In genomic region chr2:240921319-240922233, GRCh38 we compare ENCODE assay signal across 8 cellular contexts. TPM values are rescaled to one million over a fixed set of nuclear protein-coding genes. Genes with fewer than 3 reads are reported as not detected.
A peak's percentile ranks its signal among the peaks of the same experiment; 100 is the strongest.
DNase-seq lines count a peak whose midpoint lies in the region; ATAC-seq and TF ChIP-seq lines count a peak whose summit lies in the region.

No MANE protein-coding gene starts in this region.

- TF ChIP-seq RAD21 in HCT116 (IDR thresholded peaks at IDR 0.05; ENCODE audit: low read depth): no peak

- peaks cover 1% of the 10 kb centered on the region for H3K27me3 Mint-ChIP-seq in activated CD4-positive, alpha-beta memory T cell treated with anti-CD3 and anti-CD28 coated beads, Interleukin-2, amount 10 ng/mL, durations not matched to agents 7 days and 5 days

- intact Hi-C loops in HCT116 (cut with micrococcal nuclease): no loop called here
- intact Hi-C loops in heart left ventricle (cut with DNase I): no loop called here

- no peaks in the 10 kb centered on the region for H4K20me1 ChIP-seq in HCT116 (ENCODE audit: insufficient read depth)

- RAD21 ChIA-PET in HCT116 (lab: Charles Lee; ENCODE audit: low non-redundant PET in 1 of 2, low total read pairs in 2 of 2, uncharacterized antibody in 2 of 2, unreplicated experiment in 2 of 2): no interaction called here

- H3K4me3 Mint-ChIP-seq in activated CD4-positive, alpha-beta memory T cell treated with anti-CD3 and anti-CD28 coated beads, Interleukin-2, amount 10 ng/mL, durations not matched to agents 7 days and 5 days: no peak overlapping the region

- no peaks in the 10 kb centered on the region for H3K9me2 ChIP-seq in HCT116 (ENCODE audit: insufficient read depth)

- TF ChIP-seq CTCF in HCT116 (IDR thresholded peaks at IDR 0.05 in 2 of 3, conservative IDR thresholded peaks at IDR 0.05 in 1 of 3; ENCODE audit: borderline replicate concordance in 1 of 3, insufficient read depth in 1 of 3, low read depth in 2 of 3, low read length in 2 of 3) (no peak), heart left ventricle (IDR thresholded peaks at IDR 0.05) (no peak)

- CTCF ChIA-PET in HCT116 (lab: Charles Lee): interaction anchor here (0.9 kb wide), 1 partner anchor 8 kb away, joined by 3 read pairs; no protein-coding TSS in a partner anchor
- CTCF ChIA-PET in activated CD4-positive, alpha-beta memory T cell treated with anti-CD3 and anti-CD28 coated beads, Interleukin-2, amount 10 ng/mL, durations not matched to agents 7 days and 5 days (lab: Charles Lee): no interaction called here

- BruUV-seq in HCT116 (replicated peaks; lab: Mats Ljungman, UMichigan): no TSS peak

- H3K27me3 ChIP-seq in HCT116 (ENCODE audit: insufficient read depth, low read length) (no peaks in the 10 kb centered on the region), heart left ventricle (peaks cover 0 to 7% (median 0%) of the 10 kb centered on the region in 9 donors)

- no peaks in the 10 kb centered on the region for H3K79me2 ChIP-seq in HCT116 (ENCODE audit: insufficient read depth, low read length)

- DNase-seq in HCT116 (ENCODE audit: low read depth, low spot score) (no peak), heart left ventricle (peak; percentile 16 to 73 (median 66)), AML-193 (lab: John Stamatoyannopoulos, UW) (no peak)
- peak; percentile 12 for DNase-seq in activated CD4-positive, alpha-beta memory T cell treated with anti-CD3 and anti-CD28 coated beads, Interleukin-2, amount 10 ng/mL, durations not matched to agents 7 days and 5 days
- DNase-seq in stimulated activated CD8-positive, alpha-beta memory T cell treated with anti-CD3 and anti-CD28 coated beads, Interleukin-4, amount 100 ng/mL, for 48 hours: peak; percentile 23

- POLR2A ChIA-PET in HCT116 (lab: Charles Lee): no interaction called here
- POLR2A ChIA-PET in activated CD4-positive, alpha-beta memory T cell treated with anti-CD3 and anti-CD28 coated beads, Interleukin-2, amount 10 ng/mL, durations not matched to agents 7 days and 5 days (lab: Charles Lee): no interaction called here

- ATAC-seq in HCT116: peak; percentile 72
- peak in 3 of 4 donors; percentile 25 to 72 (median 61) for ATAC-seq in heart left ventricle
- ATAC-seq in HG02938 (IDR thresholded peaks at IDR 0.05; ENCODE audit: unreplicated experiment): no peak
- ATAC-seq in GM19463 (IDR thresholded peaks at IDR 0.05; ENCODE audit: unreplicated experiment): no peak
- no peak for ATAC-seq in GM18519 (IDR thresholded peaks at IDR 0.05; ENCODE audit: low FRiP score, unreplicated experiment)

- no peak overlapping the region for H3K27ac Mint-ChIP-seq in activated CD4-positive, alpha-beta memory T cell treated with anti-CD3 and anti-CD28 coated beads, Interleukin-2, amount 10 ng/mL, durations not matched to agents 7 days and 5 days

- H3K9me3 Mint-ChIP-seq in activated CD4-positive, alpha-beta memory T cell treated with anti-CD3 and anti-CD28 coated beads, Interleukin-2, amount 10 ng/mL, durations not matched to agents 7 days and 5 days: no peaks in the 10 kb centered on the region

- H3K4me1 Mint-ChIP-seq in activated CD4-positive, alpha-beta memory T cell treated with anti-CD3 and anti-CD28 coated beads, Interleukin-2, amount 10 ng/mL, durations not matched to agents 7 days and 5 days: no peaks in the 10 kb centered on the region

- no peaks in the 10 kb centered on the region for H3K36me3 Mint-ChIP-seq in activated CD4-positive, alpha-beta memory T cell treated with anti-CD3 and anti-CD28 coated beads, Interleukin-2, amount 10 ng/mL, durations not matched to agents 7 days and 5 days (ENCODE audit: low read depth)

- H3K36me3 ChIP-seq in HCT116 (ENCODE audit: control insufficient read depth in 1 of 2, insufficient read depth in 2 of 2, low read length in 2 of 2): no peaks in the 10 kb centered on the region
- H3K36me3 ChIP-seq in heart left ventricle: no peaks in the 10 kb centered on the region

- TF ChIP-seq POLR2A in HCT116 (IDR thresholded peaks at IDR 0.05; ENCODE audit: borderline replicate concordance, extremely low read depth, insufficient read depth, insufficient read length) (no peak), heart left ventricle (IDR thresholded peaks at IDR 0.05) (no peak)

- no peaks in the 10 kb centered on the region for H3K9me3 ChIP-seq in HCT116 (ENCODE audit: control insufficient read depth in 1 of 2, insufficient read depth in 1 of 2, low read depth in 1 of 2, low read length in 2 of 2)
- H3K9me3 ChIP-seq in heart left ventricle: no peaks in the 10 kb centered on the region

- H3K9ac ChIP-seq in HCT116 (ENCODE audit: low read length): no peak overlapping the region

- peak overlapping the region; percentile 33 for H3K4me2 ChIP-seq in HCT116 (ENCODE audit: low read length)

- H3K4me3 ChIP-seq in HCT116 (replicated peaks in 1 of 2; ENCODE audit: low read depth in 1 of 2, low read length in 2 of 2): no peak overlapping the region
- H3K4me3 ChIP-seq in heart left ventricle: no peak overlapping the region

- 82 to 89% (median 86%) methylated on average over 9 to 14 of the region's 14 CpGs for WGBS in heart left ventricle, 4 donors

- H3K4me1 ChIP-seq in HCT116 (ENCODE audit: control insufficient read depth in 1 of 2, insufficient read depth in 2 of 2, low read length in 2 of 2) (peaks cover 5 to 19% of the 10 kb centered on the region in 2 experiments; a peak in 3 of 4 replicates), heart left ventricle (peaks cover 0 to 22% (median 5%) of the 10 kb centered on the region in 12 donors)

- H2AFZ ChIP-seq in HCT116 (ENCODE audit: low read depth, low read length, poor library complexity, severe bottlenecking): no peak overlapping the region

- H3K27ac ChIP-seq in HCT116 (ENCODE audit: low read depth, low read length) (no peak overlapping the region), heart left ventricle (peak overlapping the region in 1 of 12 donors; percentile 52)

TF ChIP-seq in HCT116, 20 proteins besides CTCF, POLR2A, EP300 and RAD21 (continues in another document):
- TF ChIP-seq ZBTB33 (IDR thresholded peaks at IDR 0.05; ENCODE audit: extremely low read depth, insufficient replicate concordance, low read length) (no peak), FOSL1 (IDR thresholded peaks at IDR 0.05; ENCODE audit: low read depth) (no peak), POLR2AphosphoS5 (IDR thresholded peaks at IDR 0.05; ENCODE audit: low read depth, low read length) (no peak), CEBPB (IDR thresholded peaks at IDR 0.05; ENCODE audit: low read depth) (no peak), ZFX (IDR thresholded peaks at IDR 0.05) (no peak), ATF3 (IDR thresholded peaks at IDR 0.05) (no peak), EZH2phosphoT487 (IDR thresholded peaks at IDR 0.05; ENCODE audit: borderline replicate concordance) (no peak), ELF1 (IDR thresholded peaks at IDR 0.05; ENCODE audit: borderline replicate concordance, low read depth) (no peak), SP1 (IDR thresholded peaks at IDR 0.05; ENCODE audit: low read depth) (no peak), YY1 (IDR thresholded peaks at IDR 0.05; ENCODE audit: extremely low read depth, insufficient replicate concordance, low read depth, low read length) (no peak), CBX3 (IDR thresholded peaks at IDR 0.05; ENCODE audit: low read depth) (no peak)

RNA-seq across cellular contexts. Expression of gene CROCC2, which starts 15.4 kb away (rescaled TPM):
- total RNA-seq in HCT116 (2021; ENCODE audit: unreplicated experiment): not detected
- not detected in 2 replicates for polyA plus RNA-seq in HCT116 (2012)
- total RNA-seq in activated CD4-positive, alpha-beta memory T cell treated with anti-CD3 and anti-CD28 coated beads, Interleukin-2, amount 10 ng/mL, durations not matched to agents 7 days and 5 days: not detected
- total RNA-seq in heart left ventricle: not detected
- polyA plus RNA-seq in heart left ventricle: not detected

RNA-seq across cellular contexts. Expression of gene MAB21L4, which starts 25.6 kb away (rescaled TPM):
- not detected for total RNA-seq in HCT116 (2021; ENCODE audit: unreplicated experiment)
- polyA plus RNA-seq in HCT116 (2012): 0.14 and 0.21 TPM in 2 replicates
- not detected for total RNA-seq in activated CD4-positive, alpha-beta memory T cell treated with anti-CD3 and anti-CD28 coated beads, Interleukin-2, amount 10 ng/mL, durations not matched to agents 7 days and 5 days
- total RNA-seq in heart left ventricle: under 1 TPM in 1 of 9 donors, not detected in 8; 0.75 TPM
- under 1 TPM in 1 of 2 donors, not detected in 1; 0.10 TPM for polyA plus RNA-seq in heart left ventricle

RNA-seq across cellular contexts. Expression of gene AGXT, which starts 53.0 kb away (rescaled TPM):
- 0.34 TPM for total RNA-seq in HCT116 (2021; ENCODE audit: unreplicated experiment)
- polyA plus RNA-seq in HCT116 (2012): not detected in 2 replicates
- not detected for total RNA-seq in activated CD4-positive, alpha-beta memory T cell treated with anti-CD3 and anti-CD28 coated beads, Interleukin-2, amount 10 ng/mL, durations not matched to agents 7 days and 5 days
- not detected for total RNA-seq in heart left ventricle
- under 1 TPM in 1 of 2 donors, not detected in 1; 0.06 TPM for polyA plus RNA-seq in heart left ventricle

Comparison
In these comparisons a context has a peak if more than half of its experiments do, and no peak if none do; other contexts are left out.
1. ATAC-seq: peak in HCT116 (single experiment) and heart left ventricle (3 of 4); none in HG02938 (single experiment), GM19463 (single experiment) and GM18519 (single experiment).
2. DNase-seq: peak in activated CD4-positive, alpha-beta memory T cell treated with anti-CD3 and anti-CD28 coated beads, Interleukin-2, amount 10 ng/mL, durations not matched to agents 7 days and 5 days (single experiment), heart left ventricle (5 of 5) and stimulated activated CD8-positive, alpha-beta memory T cell treated with anti-CD3 and anti-CD28 coated beads, Interleukin-4, amount 100 ng/mL, for 48 hours (single experiment); none in HCT116 (single experiment) and AML-193 (0 of 2).